Comparison of ENCODE assay signal across 20 cellular contexts in genomic region chr17:46166692-46167249, GRCh38. TPM values are rescaled to one million over a fixed set of nuclear protein-coding genes. Genes with fewer than 3 reads are reported as not detected.
DNase-seq lines count a peak whose midpoint lies in the region; ATAC-seq and TF ChIP-seq lines count a peak whose summit lies in the region.
"Had no signal": no experiment of that assay in that cellular context is flagged by ENCODE, and none has a peak within 500 bp of the region (broad histone marks: within the 10 kb centered on the region; RNA-seq: fewer than 3 reads in every experiment).

No MANE protein-coding gene starts in this region.

- peaks cover 100% of the 10 kb centered on the region for H4K20me1 ChIP-seq in hepatocyte (ENCODE audit: insufficient read depth, poor library complexity, severe bottlenecking)

- peaks cover 85% of the 10 kb centered on the region for H3K4me1 Mint-ChIP-seq in activated naive CD4-positive, alpha-beta T cell treated with anti-CD3 and anti-CD28 coated beads for 36 hours (ENCODE audit: low read depth)
- H3K4me1 Mint-ChIP-seq in stimulated activated effector memory CD8-positive, alpha-beta T cell treated with anti-CD3 and anti-CD28 coated beads, Interleukin-12 subunit alpha, Interleukin-12 subunit beta, amount 100 ng/mL, for 72 hours, result peaks cover 73% of the 10 kb centered on the region

- no peak for TF ChIP-seq CTCF in hepatocyte (IDR thresholded peaks at IDR 0.05; ENCODE audit: poor library complexity)

- intact Hi-C loops in activated naive CD4-positive, alpha-beta T cell treated with anti-CD3 and anti-CD28 coated beads for 36 hours (cut with micrococcal nuclease), result no loop called here

- peaks cover 100% of the 10 kb centered on the region for H3K79me2 ChIP-seq in hepatocyte

- peaks cover 45% of the 10 kb centered on the region for H3K4me1 ChIP-seq in hepatocyte (ENCODE audit: insufficient read depth)

- CTCF ChIA-PET in activated naive CD4-positive, alpha-beta T cell treated with anti-CD3 and anti-CD28 coated beads for 36 hours (lab: Charles Lee), result interaction anchor here (0.7 to 1.2 kb wide), 2 partner anchors 14 to 79 kb away, joined by 3 read pairs; no protein-coding TSS in a partner anchor

- DNase-seq in activated naive CD4-positive, alpha-beta T cell treated with anti-CD3 and anti-CD28 coated beads for 36 hours, result no peak
- DNase-seq in activated naive CD4-positive, alpha-beta T cell treated with Interleukin-2 at 50 U/mL for 16 hours, result no peak
- DNase-seq in NCI-H1105 treated with DMSO at 0.1 percent for 48 hours (lab: John Stamatoyannopoulos, UW) (peak; percentile 47), hepatocyte (ENCODE audit: low spot score) (no peak), NCI-H128 (lab: John Stamatoyannopoulos, UW; ENCODE audit: unreplicated experiment) (no peak)
- DNase-seq in stimulated activated effector memory CD8-positive, alpha-beta T cell treated with anti-CD3 and anti-CD28 coated beads, Interleukin-12 subunit alpha, Interleukin-12 subunit beta, amount 100 ng/mL, for 72 hours (ENCODE audit: low spot score in 2 of 2), result no peak
- DNase-seq: activated CD4-positive, alpha-beta T cell treated with anti-CD3 and anti-CD28 coated beads for 48 hours; activated T-cell treated with anti-CD3 and anti-CD28 coated beads, Interleukin-2, amount 50 U/mL, for 1 hour; anterior cingulate cortex; cortex of kidney; heart right ventricle; KBM-7; NCI-H1092; NCI-H226; posterior cingulate gyrus; SHP77 treated with DMSO at 0.1 percent for 48 hours; small intestine; stimulated activated naive B cell treated with anti-CD40 and anti-IgM and Interleukin-4, amounts not matched to agents 10 μg/mL and 1 μg/mL and 100 μg/mL, for 72 hours had no signal

- no peaks in the 10 kb centered on the region for H3K36me3 ChIP-seq in hepatocyte (replicated peaks; ENCODE audit: insufficient read depth, low read depth)

- H3K27ac ChIP-seq in hepatocyte, result no peak overlapping the region

- no peaks in the 10 kb centered on the region for H3K27me3 ChIP-seq in hepatocyte
- H3K27me3 ChIP-seq: heart right ventricle had no signal

- no peak for ATAC-seq in stimulated activated effector memory CD8-positive, alpha-beta T cell treated with anti-CD3 and anti-CD28 coated beads, Interleukin-12 subunit alpha, Interleukin-12 subunit beta, amount 100 ng/mL, for 72 hours
- ATAC-seq in HG03432 (IDR thresholded peaks at IDR 0.05; ENCODE audit: unreplicated experiment), result no peak
- ATAC-seq in GM21786 (IDR thresholded peaks at IDR 0.05; ENCODE audit: unreplicated experiment), result no peak
- ATAC-seq: heart right ventricle; stimulated activated naive B cell treated with anti-CD40 and anti-IgM and Interleukin-4, amounts not matched to agents 10 μg/mL and 1 μg/mL and 100 μg/mL, for 72 hours had no signal

- 43% methylated on average over 2 of the region's 2 CpGs for WGBS in hepatocyte (ENCODE audit: low lambda C conversion rate, missing lambda C conversion rate)

- H3K4me2 ChIP-seq in hepatocyte, result peak overlapping the region; percentile 36

- H3K27me3 Mint-ChIP-seq in activated naive CD4-positive, alpha-beta T cell treated with anti-CD3 and anti-CD28 coated beads for 36 hours (ENCODE audit: low read depth), result no peaks in the 10 kb centered on the region
- H3K27me3 Mint-ChIP-seq: stimulated activated naive B cell treated with anti-CD40 and anti-IgM and Interleukin-4, amounts not matched to agents 10 μg/mL and 1 μg/mL and 100 μg/mL, for 72 hours had no signal

- no peaks in the 10 kb centered on the region for H3K9me3 ChIP-seq in hepatocyte (ENCODE audit: low read depth)
- H3K9me3 ChIP-seq: heart right ventricle had no signal

- H3K36me3 Mint-ChIP-seq in activated naive CD4-positive, alpha-beta T cell treated with anti-CD3 and anti-CD28 coated beads for 36 hours (ENCODE audit: low read depth), result peaks cover 29% of the 10 kb centered on the region
- peaks cover 72% of the 10 kb centered on the region for H3K36me3 Mint-ChIP-seq in stimulated activated effector memory CD8-positive, alpha-beta T cell treated with anti-CD3 and anti-CD28 coated beads, Interleukin-12 subunit alpha, Interleukin-12 subunit beta, amount 100 ng/mL, for 72 hours

- H3K9me3 Mint-ChIP-seq in activated naive CD4-positive, alpha-beta T cell treated with anti-CD3 and anti-CD28 coated beads for 36 hours, result no peaks in the 10 kb centered on the region
- H3K9me3 Mint-ChIP-seq in stimulated activated effector memory CD8-positive, alpha-beta T cell treated with anti-CD3 and anti-CD28 coated beads, Interleukin-12 subunit alpha, Interleukin-12 subunit beta, amount 100 ng/mL, for 72 hours, result no peaks in the 10 kb centered on the region

- no peak overlapping the region for H2AFZ ChIP-seq in hepatocyte

- no peak overlapping the region for H3K4me3 ChIP-seq in hepatocyte
- H3K4me3 ChIP-seq: heart right ventricle had no signal

- peak overlapping the region; percentile 41 for H3K27ac Mint-ChIP-seq in activated naive CD4-positive, alpha-beta T cell treated with anti-CD3 and anti-CD28 coated beads for 36 hours
- H3K27ac Mint-ChIP-seq in stimulated activated effector memory CD8-positive, alpha-beta T cell treated with anti-CD3 and anti-CD28 coated beads, Interleukin-12 subunit alpha, Interleukin-12 subunit beta, amount 100 ng/mL, for 72 hours, result peak overlapping the region; percentile 58
- H3K27ac Mint-ChIP-seq: stimulated activated naive B cell treated with anti-CD40 and anti-IgM and Interleukin-4, amounts not matched to agents 10 μg/mL and 1 μg/mL and 100 μg/mL, for 72 hours had no signal

- no peak overlapping the region for H3K4me3 Mint-ChIP-seq in activated naive CD4-positive, alpha-beta T cell treated with anti-CD3 and anti-CD28 coated beads for 36 hours
- H3K4me3 Mint-ChIP-seq in stimulated activated effector memory CD8-positive, alpha-beta T cell treated with anti-CD3 and anti-CD28 coated beads, Interleukin-12 subunit alpha, Interleukin-12 subunit beta, amount 100 ng/mL, for 72 hours, result no peak overlapping the region

- H3K9me2 ChIP-seq in hepatocyte (replicated peaks; ENCODE audit: insufficient read depth), result no peaks in the 10 kb centered on the region

RNA-seq across cellular contexts. Expression of gene KANSL1, which starts 26.5 kb away (rescaled TPM):
- 10 to 100 TPM; 64.3 to 64.5 TPM for total RNA-seq in activated naive CD4-positive, alpha-beta T cell treated with anti-CD3 and anti-CD28 coated beads for 36 hours
- total RNA-seq in hepatocyte, result 68.2 and 84.3 TPM in 2 replicates
- 32.6 and 37.3 TPM in 2 replicates for polyA plus RNA-seq in hepatocyte
